Comparison of ENCODE assay signal across 11 cellular contexts in genomic region chr1:111199329-111199728, GRCh38. TPM values are rescaled to one million over a fixed set of nuclear protein-coding genes. Genes with fewer than 3 reads are reported as not detected.
DNase-seq lines count a peak whose midpoint lies in the region; ATAC-seq and TF ChIP-seq lines count a peak whose summit lies in the region.
"Had no signal": no experiment of that assay in that cellular context is flagged by ENCODE, and none has a peak within 500 bp of the region (broad histone marks: within the 10 kb centered on the region; RNA-seq: fewer than 3 reads in every experiment).

No MANE protein-coding gene starts in this region.

- H3K4me3 Mint-ChIP-seq in T-cell: peak overlapping the region; percentile 98 to 99 (median 99)

- H3K27me3 Mint-ChIP-seq in T-cell: no peaks in the 10 kb centered on the region

- POLR2A ChIA-PET in T-cell (lab: Charles Lee): interaction anchor here (0.7 to 1.4 kb wide), 3 partner anchors 12 to 21 kb away, joined by 3 to 4 read pairs (median 3); no protein-coding TSS in a partner anchor

- peaks cover 73 to 80% (median 78%) of the 10 kb centered on the region in 3 donors for H3K4me1 Mint-ChIP-seq in T-cell

- peak overlapping the region; percentile 95 to 99 for H3K27ac Mint-ChIP-seq in T-cell

- H3K27me3 ChIP-seq in effector memory CD4-positive, alpha-beta T cell (replicated peaks; ENCODE audit: control insufficient read depth, insufficient read depth, low read length, poor library complexity, severe bottlenecking): no peaks in the 10 kb centered on the region

- DNase-seq in GM12864 (ENCODE audit: low read depth) (no peak), T-cell (peak in 1 of 34 experiments; percentile 18), iPS-NIHi11 (ENCODE audit: low spot score) (no peak), amniotic stem cell (lab: John Stamatoyannopoulos, UW) (no peak)
- no peak for DNase-seq in effector memory CD4-positive, alpha-beta T cell
- DNase-seq: effector CD8-positive, alpha-beta T cell; NCI-H2081; T-helper 9 cell had no signal

- H3K4me1 ChIP-seq in effector memory CD4-positive, alpha-beta T cell (ENCODE audit: control insufficient read depth, insufficient read depth, low read length, poor library complexity, severe bottlenecking): peaks cover 73% of the 10 kb centered on the region

- ATAC-seq in T-cell (replicated peaks in 1 of 4): peak in 2 of 4 experiments; percentile 17 to 23
- ATAC-seq in GM21447 (IDR thresholded peaks at IDR 0.05; ENCODE audit: unreplicated experiment): no peak
- no peak for ATAC-seq in HG03159 (IDR thresholded peaks at IDR 0.05; ENCODE audit: unreplicated experiment)

- no peak for TF ChIP-seq CTCF in GM12864 (IDR thresholded peaks at IDR 0.05; ENCODE audit: low read depth, low read length, missing control alignments)

- no peaks in the 10 kb centered on the region for H3K9me3 Mint-ChIP-seq in T-cell

- peaks cover 52% of the 10 kb centered on the region for H3K36me3 Mint-ChIP-seq in T-cell

- H3K9me3 ChIP-seq in effector memory CD4-positive, alpha-beta T cell (ENCODE audit: control insufficient read depth, low read length): no peaks in the 10 kb centered on the region

- CTCF ChIA-PET in T-cell (lab: Charles Lee): interaction anchor here in 1 of 2 donors (0.8 to 5.5 kb wide), 10 partner anchors 12 to 249 kb away, joined by 3 to 50 read pairs (median 10); partner anchors contain the start of genes ATP5PB and WDR77

- H3K27ac ChIP-seq in effector memory CD4-positive, alpha-beta T cell (ENCODE audit: insufficient read depth, low read length, poor library complexity, severe bottlenecking): peak overlapping the region; percentile 92
- H3K27ac ChIP-seq in skin epidermis: peak overlapping the region; percentile 14 to 99 (median 92)

- H3K36me3 ChIP-seq in effector memory CD4-positive, alpha-beta T cell (ENCODE audit: control insufficient read depth, insufficient read depth, low read length): peaks cover 42% of the 10 kb centered on the region

- H3K4me3 ChIP-seq in GM12864 (ENCODE audit: low read depth, low read length): peak overlapping the region; percentile 66
- peak overlapping the region; percentile 71 for H3K4me3 ChIP-seq in effector memory CD4-positive, alpha-beta T cell (ENCODE audit: insufficient read depth, low read depth, low read length, poor library complexity, severe bottlenecking)
- H3K4me3 ChIP-seq in skin epidermis: peak overlapping the region; percentile 2 to 45 (median 34)

RNA-seq across cellular contexts. Expression of gene DENND2D, which starts 1.1 kb away (rescaled TPM):
- total RNA-seq in T-cell: 100 to 1,000 TPM; 128 to 234 (median 222) TPM

RNA-seq across cellular contexts. Expression of gene CHI3L2, which starts 28.2 kb away (rescaled TPM):
- 10 to 100 TPM in 4 of 5 donors, 1 to 10 TPM in 1; 3.6 to 28.1 (median 10.9) TPM for total RNA-seq in T-cell

RNA-seq across cellular contexts. Expression of gene CEPT1, which starts 59.3 kb away (rescaled TPM):
- total RNA-seq in T-cell: 10 to 100 TPM; 33.2 to 42.3 (median 36.3) TPM

RNA-seq across cellular contexts. Expression of gene DRAM2, which starts 59.4 kb away (rescaled TPM):
- 10 to 100 TPM; 28.5 to 36.7 (median 31.5) TPM for total RNA-seq in T-cell
